ENCODE assay signal across 1 cellular context in the genomic region with DNA sequence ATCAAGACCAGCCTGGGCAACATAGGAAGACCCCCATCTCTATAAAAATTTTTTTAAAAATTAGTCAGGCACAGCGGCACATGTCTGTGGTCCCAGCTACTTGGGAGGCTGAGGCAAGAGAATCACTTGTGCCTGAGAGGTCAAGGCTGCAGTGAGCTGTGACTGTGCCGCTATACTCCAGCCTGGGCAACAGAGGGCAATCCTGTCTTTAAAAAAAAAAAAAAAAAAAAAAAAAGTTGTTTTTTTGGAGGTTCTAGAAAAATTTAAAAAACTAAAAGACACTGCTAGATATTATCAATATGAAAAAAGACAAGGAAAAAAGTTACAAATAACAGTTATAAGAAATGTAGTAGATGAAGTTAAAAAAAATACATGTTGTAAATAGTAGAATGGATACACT.
TF ChIP-seq lines count a peak whose summit lies in the region.

No MANE protein-coding gene starts in this region.

TF ChIP-seq in HCT116, 20 proteins besides CTCF, POLR2A, EP300 and RAD21 (continued from another document):
- TF ChIP-seq REST (IDR thresholded peaks at IDR 0.05; ENCODE audit: low read depth), result no peak
- TF ChIP-seq MAX (IDR thresholded peaks at IDR 0.05), result no peak
- TF ChIP-seq EGR1 (IDR thresholded peaks at IDR 0.05; ENCODE audit: low read depth), result no peak
- TF ChIP-seq SRF (IDR thresholded peaks at IDR 0.05; ENCODE audit: low read depth), result no peak
- no peak for TF ChIP-seq EZH2phosphoT487 (IDR thresholded peaks at IDR 0.05; ENCODE audit: borderline replicate concordance)
- no peak for TF ChIP-seq ZNF274 (IDR thresholded peaks at IDR 0.05; ENCODE audit: low read depth, low read length)
- TF ChIP-seq SP1 (IDR thresholded peaks at IDR 0.05; ENCODE audit: low read depth), result no peak
- no peak for TF ChIP-seq CEBPB (IDR thresholded peaks at IDR 0.05; ENCODE audit: low read depth)
- no peak for TF ChIP-seq CBX3 (IDR thresholded peaks at IDR 0.05; ENCODE audit: low read depth)
